18 cellular contexts compared by ENCODE assay signal in the genomic region with DNA sequence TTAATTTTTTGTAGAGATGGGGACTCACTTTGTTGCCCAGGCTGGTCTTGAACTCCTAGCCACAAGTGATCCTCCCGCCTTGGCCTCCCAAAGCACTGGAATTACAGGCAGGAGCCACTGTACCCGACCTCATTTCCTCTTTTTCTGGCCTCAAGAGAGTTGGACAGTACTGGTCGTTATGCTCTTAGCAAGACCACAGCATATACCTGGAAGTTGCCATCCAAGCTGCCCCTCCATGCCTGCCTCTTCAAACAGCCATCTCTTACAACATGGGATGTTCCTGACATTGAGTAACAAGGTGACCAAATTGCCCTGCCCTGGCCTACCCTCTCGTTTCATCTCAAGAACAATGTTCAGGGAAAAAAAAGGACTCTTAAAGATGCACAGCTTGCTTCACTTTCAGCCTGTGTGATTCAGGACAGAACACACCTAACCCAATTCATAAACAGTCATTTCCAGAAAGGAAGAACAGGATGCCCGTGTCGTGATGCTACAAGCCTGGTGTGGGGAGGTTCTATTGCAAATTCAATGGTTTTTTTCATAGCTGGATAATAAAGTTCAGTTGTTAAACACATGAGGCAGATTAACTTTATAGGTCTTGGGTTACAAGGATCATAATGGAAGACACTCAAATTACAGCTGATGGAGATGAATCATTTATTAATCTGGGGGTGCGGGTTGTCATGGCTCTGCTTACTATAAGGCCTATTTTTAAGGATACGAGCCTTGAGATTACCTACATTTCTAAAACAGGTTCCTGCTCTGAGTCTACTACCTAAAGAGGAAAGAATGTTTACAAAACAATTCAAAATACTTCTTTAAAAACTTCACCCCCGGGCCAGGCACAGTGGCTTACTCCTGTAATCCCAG. TPM values are rescaled to one million over a fixed set of nuclear protein-coding genes. Genes with fewer than 3 reads are reported as not detected.
DNase-seq lines count a peak whose midpoint lies in the region; ATAC-seq and TF ChIP-seq lines count a peak whose summit lies in the region.
"Had no signal": no experiment of that assay in that cellular context is flagged by ENCODE, and none has a peak within 500 bp of the region (broad histone marks: within the 10 kb centered on the region; RNA-seq: fewer than 3 reads in every experiment).

No MANE protein-coding gene starts in this region.

- no peak for TF ChIP-seq CTCF in foreskin keratinocyte (conservative IDR thresholded peaks at IDR 0.05)

- peaks cover 23% of the 10 kb centered on the region for H3K4me1 Mint-ChIP-seq in activated CD4-positive, alpha-beta T cell treated with anti-CD3 and anti-CD28 coated beads for 36 hours
- H3K4me1 Mint-ChIP-seq in activated T-helper 17 cell treated with anti-CD3 and anti-CD28 coated beads, Interleukin-2, amount 50 U/mL, for 72 hours = peaks cover 18% of the 10 kb centered on the region

- H3K36me3 Mint-ChIP-seq in activated CD4-positive, alpha-beta T cell treated with anti-CD3 and anti-CD28 coated beads for 36 hours (ENCODE audit: low read depth) = peaks cover 7% of the 10 kb centered on the region
- peaks cover 19% of the 10 kb centered on the region for H3K36me3 Mint-ChIP-seq in activated T-helper 17 cell treated with anti-CD3 and anti-CD28 coated beads, Interleukin-2, amount 50 U/mL, for 72 hours (ENCODE audit: low read depth)

- CTCF ChIA-PET in activated CD4-positive, alpha-beta T cell treated with anti-CD3 and anti-CD28 coated beads for 36 hours (lab: Charles Lee) = interaction anchor here (0.6 to 2.0 kb wide), 5 partner anchors 8 to 293 kb away, joined by 3 to 8 read pairs (median 5); no protein-coding TSS in a partner anchor

- no peaks in the 10 kb centered on the region for H3K9me3 Mint-ChIP-seq in activated CD4-positive, alpha-beta T cell treated with anti-CD3 and anti-CD28 coated beads for 36 hours (ENCODE audit: low read depth)
- H3K9me3 Mint-ChIP-seq in activated T-helper 17 cell treated with anti-CD3 and anti-CD28 coated beads, Interleukin-2, amount 50 U/mL, for 72 hours = no peaks in the 10 kb centered on the region
- H3K9me3 Mint-ChIP-seq: nephron; T-helper 1 cell treated with Interleukin-12 subunit alpha and Interleukin-12 subunit beta and Interleukin-4 antibody, amounts not matched to agents 30 μg/mL and 1 μg/mL, for 36 hours had no signal

- no peaks in the 10 kb centered on the region for H3K27me3 ChIP-seq in foreskin keratinocyte
- H3K27me3 ChIP-seq: upper lobe of right lung had no signal

- DNase-seq in activated CD4-positive, alpha-beta T cell treated with anti-CD3 and anti-CD28 coated beads for 36 hours = peak; percentile 28
- no peak for DNase-seq in activated CD4-positive, alpha-beta T cell treated with anti-CD3 and anti-CD28 coated beads, Interleukin-2, amount 50 U/mL, for 4 hours
- DNase-seq in foreskin keratinocyte = peak in 1 of 2 donors; percentile 57
- DNase-seq in EL = no peak
- DNase-seq in H4 (ENCODE audit: low spot score) = no peak
- DNase-seq: activated CD4-positive, CD25-positive, alpha-beta regulatory T cell treated with anti-CD3 and anti-CD28 coated beads, Interleukin-2, amount 50 U/mL, for 72 hours; amygdala; Calu3; GOT3; NCI-H187; NCI-H524; retina; upper lobe of right lung had no signal

- no peaks in the 10 kb centered on the region for H3K27me3 Mint-ChIP-seq in activated CD4-positive, alpha-beta T cell treated with anti-CD3 and anti-CD28 coated beads for 36 hours
- H3K27me3 Mint-ChIP-seq in activated T-helper 17 cell treated with anti-CD3 and anti-CD28 coated beads, Interleukin-2, amount 50 U/mL, for 72 hours = no peaks in the 10 kb centered on the region

- peak; percentile 71 for ATAC-seq in activated CD4-positive, alpha-beta T cell treated with anti-CD3 and anti-CD28 coated beads for 36 hours
- peak; percentile 92 for ATAC-seq in activated T-helper 17 cell treated with anti-CD3 and anti-CD28 coated beads, Interleukin-2, amount 50 U/mL, for 72 hours (replicated peaks)
- ATAC-seq in foreskin keratinocyte = peak; percentile 38
- ATAC-seq in GM19463 (IDR thresholded peaks at IDR 0.05; ENCODE audit: unreplicated experiment) = no peak
- ATAC-seq: upper lobe of right lung had no signal

- no peak overlapping the region for H3K27ac ChIP-seq in foreskin keratinocyte
- peak overlapping the region; percentile 15 for H3K27ac ChIP-seq in temporal lobe (ENCODE audit: low read depth, low read length)
- H3K27ac ChIP-seq: upper lobe of right lung had no signal

- H3K4me3 Mint-ChIP-seq in activated CD4-positive, alpha-beta T cell treated with anti-CD3 and anti-CD28 coated beads for 36 hours = no peak overlapping the region
- no peak overlapping the region for H3K4me3 Mint-ChIP-seq in activated T-helper 17 cell treated with anti-CD3 and anti-CD28 coated beads, Interleukin-2, amount 50 U/mL, for 72 hours
- H3K4me3 Mint-ChIP-seq: nephron; T-helper 1 cell treated with Interleukin-12 subunit alpha and Interleukin-12 subunit beta and Interleukin-4 antibody, amounts not matched to agents 30 μg/mL and 1 μg/mL, for 36 hours had no signal

- peaks cover 28% of the 10 kb centered on the region for H3K4me1 ChIP-seq in foreskin keratinocyte

- intact Hi-C loops in activated CD4-positive, alpha-beta T cell treated with anti-CD3 and anti-CD28 coated beads for 36 hours (cut with DNase I, micrococcal nuclease) = no loop called here

- POLR2A ChIA-PET in activated CD4-positive, alpha-beta T cell treated with anti-CD3 and anti-CD28 coated beads for 36 hours (lab: Charles Lee) = interaction anchor here (0.6 kb wide), 2 partner anchors 19 to 23 kb away, joined by 3 to 4 read pairs; no protein-coding TSS in a partner anchor

- H3K27ac Mint-ChIP-seq in activated CD4-positive, alpha-beta T cell treated with anti-CD3 and anti-CD28 coated beads for 36 hours = peak overlapping the region; percentile 48
- H3K27ac Mint-ChIP-seq in activated T-helper 17 cell treated with anti-CD3 and anti-CD28 coated beads, Interleukin-2, amount 50 U/mL, for 72 hours = peak overlapping the region; percentile 12
- H3K27ac Mint-ChIP-seq: nephron; T-helper 1 cell treated with Interleukin-12 subunit alpha and Interleukin-12 subunit beta and Interleukin-4 antibody, amounts not matched to agents 30 μg/mL and 1 μg/mL, for 36 hours had no signal

RNA-seq across cellular contexts. Expression of a gene that starts 11.9 kb away (rescaled TPM):
- 10 to 100 TPM; 24.2 to 26.9 TPM for total RNA-seq in activated CD4-positive, alpha-beta T cell treated with anti-CD3 and anti-CD28 coated beads for 36 hours
- total RNA-seq in activated T-helper 17 cell treated with anti-CD3 and anti-CD28 coated beads, Interleukin-2, amount 50 U/mL, for 72 hours = 10 to 100 TPM; 25.7 to 26.4 TPM
- total RNA-seq in foreskin keratinocyte (47.9 and 52.6 TPM in 2 replicates), temporal lobe (9.8 TPM)
- polyA plus RNA-seq in foreskin keratinocyte = 32.6 and 35.4 TPM in 2 replicates
- total RNA-seq in H4 (2014; rRNA removed; shearing (Covaris generic)) = 23.6 and 30.4 TPM in 2 replicates

RNA-seq across cellular contexts. Expression of a gene that starts 31.7 kb away (rescaled TPM):
- total RNA-seq in activated CD4-positive, alpha-beta T cell treated with anti-CD3 and anti-CD28 coated beads for 36 hours = 10 to 100 TPM; 15.1 to 16.1 TPM
- total RNA-seq in activated T-helper 17 cell treated with anti-CD3 and anti-CD28 coated beads, Interleukin-2, amount 50 U/mL, for 72 hours = 10 to 100 TPM in 1 of 2 donors, 1 to 10 TPM in 1; 9.8 to 20.2 TPM
- total RNA-seq in foreskin keratinocyte (15.6 and 18.1 TPM in 2 replicates), temporal lobe (3.2 TPM)
- 10.7 and 11.2 TPM in 2 replicates for polyA plus RNA-seq in foreskin keratinocyte
- 10.9 and 11.8 TPM in 2 replicates for total RNA-seq in H4 (2014; rRNA removed; shearing (Covaris generic))

RNA-seq across cellular contexts. Expression of a gene that starts 35.2 kb away (rescaled TPM):
- not detected for total RNA-seq in activated CD4-positive, alpha-beta T cell treated with anti-CD3 and anti-CD28 coated beads for 36 hours
- not detected for total RNA-seq in activated T-helper 17 cell treated with anti-CD3 and anti-CD28 coated beads, Interleukin-2, amount 50 U/mL, for 72 hours
- total RNA-seq in foreskin keratinocyte = 0.82 and 1.5 TPM in 2 replicates
- polyA plus RNA-seq in foreskin keratinocyte = 0.71 and 1.2 TPM in 2 replicates
- 0.25 TPM for total RNA-seq in temporal lobe
- 0.02 TPM in 1 of 2 replicates, not detected in the other for total RNA-seq in H4 (2014; rRNA removed; shearing (Covaris generic))
